Comparison of ENCODE assay signal across 8 cellular contexts in the genomic region with DNA sequence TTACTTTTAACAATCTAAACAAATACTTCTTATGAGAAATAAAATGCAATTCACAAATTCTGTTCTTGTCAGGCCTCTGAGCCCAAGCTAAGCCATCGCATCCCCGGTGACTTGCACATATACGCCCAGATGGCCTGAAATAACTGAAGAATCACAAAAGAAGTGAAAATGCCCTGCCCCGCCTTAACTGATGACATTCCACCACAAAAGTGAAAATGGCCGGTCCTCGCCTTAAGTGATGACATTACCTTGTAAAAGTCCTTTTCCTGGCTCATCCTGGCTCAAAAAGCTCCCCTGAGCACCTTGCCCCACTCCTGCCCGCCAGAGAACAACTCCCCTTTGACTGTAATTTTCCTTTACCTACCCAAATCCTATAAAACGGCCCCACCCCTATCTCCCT. TPM values are rescaled to one million over a fixed set of nuclear protein-coding genes. Genes with fewer than 3 reads are reported as not detected.
DNase-seq lines count a peak whose midpoint lies in the region; ATAC-seq and TF ChIP-seq lines count a peak whose summit lies in the region.
"Not testable (repeated sequence)": the region's sequence is repeated elsewhere in the genome, so short reads cannot be mapped to it uniquely, and the experiment has no call there.

No MANE protein-coding gene starts in this region.

- H3K27me3 Mint-ChIP-seq in CD8-positive, alpha-beta T cell (ENCODE audit: low read depth), result not testable (repeated sequence)
- H3K27me3 Mint-ChIP-seq in neural crest cell (ENCODE audit: low read depth), result peaks cover 26% of the 10 kb centered on the region

- TF ChIP-seq EP300 in suprapubic skin (IDR thresholded peaks at IDR 0.05), result not testable (repeated sequence)

- peaks cover 13% of the 10 kb centered on the region for H3K4me1 Mint-ChIP-seq in CD8-positive, alpha-beta T cell (ENCODE audit: low read depth)
- peaks cover 13% of the 10 kb centered on the region for H3K4me1 Mint-ChIP-seq in neural crest cell

- intact Hi-C loops in CD8-positive, alpha-beta T cell (cut with DNase I, micrococcal nuclease), result loop anchor here (5.0 to 10.0 kb wide), 7 partner anchors 286 to 1976 kb away; a partner anchor contains a TSS

- peak overlapping the region; percentile 62 for H3K27ac Mint-ChIP-seq in CD8-positive, alpha-beta T cell
- peak overlapping the region; percentile 92 for H3K27ac Mint-ChIP-seq in neural crest cell (ENCODE audit: unreplicated experiment)

- CTCF ChIA-PET in CD8-positive, alpha-beta T cell (lab: Charles Lee), result interaction anchor here (2.7 kb wide), 1 partner anchor 345 kb away, joined by 14 read pairs; no protein-coding TSS in a partner anchor

- H3K9ac ChIP-seq in HUES6 (ENCODE audit: low read length) (peak overlapping the region; percentile 50), SK-N-MC (ENCODE audit: insufficient read length) (peak overlapping the region; percentile 85), endocrine pancreas (ENCODE audit: control insufficient read depth, insufficient read depth, low read length) (peak overlapping the region; percentile 44)

- WGBS in suprapubic skin, result 6% methylated on average over 8 of the region's 8 CpGs

- H3K4me3 Mint-ChIP-seq in CD8-positive, alpha-beta T cell, result peak overlapping the region; percentile 87
- peak overlapping the region; percentile 98 for H3K4me3 Mint-ChIP-seq in neural crest cell

- TF ChIP-seq CTCF in CD8-positive, alpha-beta T cell (IDR thresholded peaks at IDR 0.05); neural crest cell (conservative IDR thresholded peaks at IDR 0.05); suprapubic skin (IDR thresholded peaks at IDR 0.05): not testable (repeated sequence)

- not testable (repeated sequence) for H3K27ac ChIP-seq in CD8-positive, alpha-beta T cell (ENCODE audit: low read depth, low read length); HUES6 (ENCODE audit: low read depth, low read length); SK-N-MC
- peak overlapping the region; percentile 93 for H3K27ac ChIP-seq in suprapubic skin

- not testable (repeated sequence) for H3K36me3 Mint-ChIP-seq in CD8-positive, alpha-beta T cell; neural crest cell (ENCODE audit: low read depth)

- not testable (repeated sequence) for H3K4me1 ChIP-seq in CD8-positive, alpha-beta T cell (ENCODE audit: insufficient read depth, low read length); HUES6 (ENCODE audit: control insufficient read depth, insufficient read depth, low read length); endocrine pancreas (ENCODE audit: control insufficient read depth, insufficient read depth, low read length)
- H3K4me1 ChIP-seq in suprapubic skin, result peaks cover 14% of the 10 kb centered on the region

- H3K9me3 ChIP-seq in CD8-positive, alpha-beta T cell (ENCODE audit: low read length); HUES6 (ENCODE audit: control insufficient read depth, insufficient read depth, low read depth, low read length); SK-N-MC (ENCODE audit: low read depth, low read length); endocrine pancreas (ENCODE audit: control insufficient read depth, low read length); iPS-18c (ENCODE audit: control insufficient read depth, insufficient read depth, low read length); suprapubic skin: not testable (repeated sequence)

- not testable (repeated sequence) for H3K27me3 ChIP-seq in CD8-positive, alpha-beta T cell (ENCODE audit: insufficient read depth, low read length); endocrine pancreas (ENCODE audit: control insufficient read depth, insufficient read depth, low read length); suprapubic skin
- peaks cover 11% of the 10 kb centered on the region for H3K27me3 ChIP-seq in HUES6 (ENCODE audit: control insufficient read depth, insufficient read depth, low read length)

- H3K36me3 ChIP-seq in CD8-positive, alpha-beta T cell (ENCODE audit: insufficient read depth, low read length); HUES6 (ENCODE audit: control insufficient read depth, insufficient read depth, low read length); SK-N-MC (ENCODE audit: insufficient read depth, low read length); endocrine pancreas (ENCODE audit: control insufficient read depth, insufficient read depth, low read length); suprapubic skin: not testable (repeated sequence)

- POLR2A ChIA-PET in CD8-positive, alpha-beta T cell (lab: Charles Lee), result not testable (repeated sequence)

- DNase-seq in CD8-positive, alpha-beta T cell, result peak in 1 of 7 experiments; percentile 11
- DNase-seq in SK-N-MC (ENCODE audit: low read depth, low spot score); neural crest cell (ENCODE audit: low read depth, low spot score); suprapubic skin (ENCODE audit: low spot score in 2 of 2): not testable (repeated sequence)
- peak; percentile 3 for DNase-seq in activated naive CD4-positive, alpha-beta T cell treated with Interleukin-2 at 50 U/mL for 16 hours

- not testable (repeated sequence) for ATAC-seq in CD8-positive, alpha-beta T cell

- peak overlapping the region; percentile 79 for H3K4me3 ChIP-seq in CD8-positive, alpha-beta T cell (ENCODE audit: low read depth, low read length)
- peak overlapping the region; percentile 85 for H3K4me3 ChIP-seq in HUES6 (ENCODE audit: low read depth, low read length)
- peak overlapping the region; percentile 99 for H3K4me3 ChIP-seq in SK-N-MC
- peak overlapping the region; percentile 92 for H3K4me3 ChIP-seq in endocrine pancreas (ENCODE audit: control insufficient read depth, insufficient read depth, low read length)
- peak overlapping the region; percentile 90; the same call in 1 of the 2 replicates for H3K4me3 ChIP-seq in iPS-18c (ENCODE audit: insufficient read depth, low read depth, low read length)
- H3K4me3 ChIP-seq in suprapubic skin, result peak overlapping the region; percentile 86

- not testable (repeated sequence) for H3K9me3 Mint-ChIP-seq in CD8-positive, alpha-beta T cell; neural crest cell

- TF ChIP-seq POLR2A in suprapubic skin (IDR thresholded peaks at IDR 0.05), result not testable (repeated sequence)

RNA-seq across cellular contexts. Expression of a gene that starts 1.2 kb away (rescaled TPM):
- total RNA-seq in CD8-positive, alpha-beta T cell, result 1 to 10 TPM; 4.7 to 5.3 TPM
- total RNA-seq in neural crest cell (57.5 and 60.5 TPM in 2 replicates), suprapubic skin (10 to 100 TPM; 32.1 to 43.1 (median 39.5) TPM)
